Comparison of ENCODE assay signal across 8 cellular contexts in the genomic region with DNA sequence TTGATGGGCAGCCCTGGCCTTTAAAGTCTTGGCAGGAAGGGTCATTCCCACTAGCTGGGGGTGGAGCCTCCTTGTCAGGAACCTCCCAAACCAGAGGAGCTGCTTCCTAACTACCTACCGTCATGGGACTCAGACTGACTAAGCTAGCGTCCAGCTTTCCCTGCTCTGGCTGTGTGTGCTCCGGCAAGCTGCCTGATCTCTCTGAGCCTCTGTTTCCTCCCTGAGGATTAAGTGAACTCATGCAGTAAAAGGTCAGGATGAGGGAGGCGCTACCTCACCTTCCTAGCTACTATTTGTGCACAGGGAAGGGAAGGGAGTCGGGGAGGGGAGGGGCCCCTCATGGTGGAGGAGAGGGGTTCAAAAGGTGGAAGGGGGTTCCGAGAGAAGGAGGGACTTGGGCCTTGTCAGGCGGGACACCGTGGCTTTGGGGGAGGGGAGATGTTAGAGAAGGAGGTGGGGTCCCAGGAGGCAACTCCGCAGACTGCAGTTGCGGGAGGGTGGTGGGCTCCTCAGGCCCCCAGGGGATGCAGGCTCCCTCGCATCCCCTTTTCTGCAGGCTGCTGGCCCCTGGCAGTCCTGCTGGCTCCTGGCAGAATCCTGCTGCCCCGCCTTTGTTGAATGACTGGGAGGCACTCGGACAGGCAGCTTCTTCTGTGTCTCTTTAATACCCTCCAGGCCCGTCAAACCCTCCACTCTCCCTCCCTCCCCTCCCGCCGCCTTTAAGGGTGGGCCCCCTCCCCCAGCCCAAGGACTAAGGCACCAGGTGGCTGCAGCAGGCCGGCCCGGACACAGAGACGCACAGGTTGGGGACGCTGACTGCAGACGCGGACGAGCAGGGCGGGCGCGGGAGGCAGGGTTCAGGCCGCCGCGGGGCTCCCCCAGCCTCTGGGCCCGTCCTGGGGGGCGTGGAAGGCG. TPM values are rescaled to one million over a fixed set of nuclear protein-coding genes. Genes with fewer than 3 reads are reported as not detected.
DNase-seq lines count a peak whose midpoint lies in the region; ATAC-seq and TF ChIP-seq lines count a peak whose summit lies in the region.

No MANE protein-coding gene starts in this region.

- no peak for DNase-seq in T-helper 17 cell
- peak; percentile 25 for DNase-seq in glomerular visceral epithelial cell (ENCODE audit: extremely low spot score)
- DNase-seq in HUDEP-2 (lab: John Stamatoyannopoulos, UW; ENCODE audit: unreplicated experiment in 76 of 76), result no peak
- DNase-seq in NCI-H446 (lab: John Stamatoyannopoulos, UW), result no peak
- DNase-seq in GM10248 (ENCODE audit: extremely low spot score), result no peak

- POLR2A ChIA-PET in GM10248 (lab: Yijun Ruan, JAX), result interaction anchor here (0.6 to 0.7 kb wide), 4 partner anchors 91 to 977 kb away, joined by 3 to 4 read pairs (median 3); partner anchors contain the start of gene PDRG1

- TF ChIP-seq CTCF in DOHH2 (IDR thresholded peaks at IDR 0.05; ENCODE audit: low read depth, low read length, poor library complexity, severe bottlenecking) (no peak), GM10248 (IDR thresholded peaks at IDR 0.05; ENCODE audit: control extremely low read depth, extremely low read depth, low read depth, missing control alignments) (no peak)

- H3K4me1 ChIP-seq in DOHH2 (ENCODE audit: control insufficient read depth, low read length), result peaks cover 7% of the 10 kb centered on the region
- no peaks in the 10 kb centered on the region for H3K4me1 ChIP-seq in rectal smooth muscle tissue (ENCODE audit: control insufficient read depth, insufficient read depth, low read length)

- H3K36me3 Mint-ChIP-seq in T-helper 17 cell (ENCODE audit: low read depth), result no peaks in the 10 kb centered on the region

- no peak overlapping the region for H3K27ac Mint-ChIP-seq in T-helper 17 cell

- no peaks in the 10 kb centered on the region for H3K79me2 ChIP-seq in DOHH2 (ENCODE audit: control insufficient read depth, low read length)

- H3K4me3 Mint-ChIP-seq in T-helper 17 cell, result peak overlapping the region; percentile 69

- H3K9me2 ChIP-seq in DOHH2 (replicated peaks; ENCODE audit: control insufficient read depth, low read length), result no peaks in the 10 kb centered on the region

- peaks cover 48% of the 10 kb centered on the region for H3K27me3 ChIP-seq in DOHH2 (ENCODE audit: control insufficient read depth, low read length)
- peaks cover 11% of the 10 kb centered on the region for H3K27me3 ChIP-seq in rectal smooth muscle tissue (ENCODE audit: control insufficient read depth, insufficient read depth, low read length)

- ATAC-seq in HG03103 (IDR thresholded peaks at IDR 0.05; ENCODE audit: low read depth, unreplicated experiment) (peak; percentile 14), T-helper 17 cell (peak; percentile 39)

- H3K9me3 ChIP-seq in DOHH2 (ENCODE audit: control insufficient read depth, insufficient read depth, low read length), result no peaks in the 10 kb centered on the region
- no peaks in the 10 kb centered on the region for H3K9me3 ChIP-seq in T-helper 17 cell (ENCODE audit: control insufficient read depth, low read length, poor library complexity, severe bottlenecking)

- H3K4me2 ChIP-seq in DOHH2 (ENCODE audit: low read length), result peak overlapping the region; percentile 94

- H3K27me3 Mint-ChIP-seq in T-helper 17 cell, result peaks cover 26% of the 10 kb centered on the region

- peak overlapping the region; percentile 76 for H3K4me3 ChIP-seq in DOHH2 (ENCODE audit: low read length)
- peak overlapping the region; percentile 54 for H3K4me3 ChIP-seq in rectal smooth muscle tissue (ENCODE audit: low read length)

- H3K36me3 ChIP-seq in DOHH2 (ENCODE audit: control insufficient read depth, low read length), result no peaks in the 10 kb centered on the region
- no peaks in the 10 kb centered on the region for H3K36me3 ChIP-seq in rectal smooth muscle tissue (ENCODE audit: control insufficient read depth, insufficient read depth, low read length)

- H3F3A ChIP-seq in DOHH2 (ENCODE audit: control insufficient read depth, insufficient read depth), result no peaks in the 10 kb centered on the region

- H3K4me1 Mint-ChIP-seq in T-helper 17 cell, result peaks cover 15% of the 10 kb centered on the region

- H3K9ac ChIP-seq in rectal smooth muscle tissue (ENCODE audit: low read length), result no peak overlapping the region

- no peaks in the 10 kb centered on the region for H4K20me1 ChIP-seq in DOHH2 (ENCODE audit: control insufficient read depth, insufficient read depth, low read depth, low read length)

- no peak overlapping the region for H3K27ac ChIP-seq in DOHH2 (ENCODE audit: low read depth, low read length)
- no peak overlapping the region for H3K27ac ChIP-seq in rectal smooth muscle tissue (ENCODE audit: low read depth, low read length)

- CTCF ChIA-PET in GM10248 (lab: Yijun Ruan, JAX), result interaction anchor here (0.8 to 5.8 kb wide), 8 partner anchors 9 to 230 kb away, joined by 3 to 54 read pairs (median 5); partner anchors contain the start of genes DUSP15, PDRG1 and TTLL9

RNA-seq across cellular contexts. Expression of gene DUSP15, which starts 9.6 kb away (rescaled TPM):
- not detected for total RNA-seq in T-helper 17 cell

RNA-seq across cellular contexts. Expression of gene TTLL9, which starts 9.7 kb away (rescaled TPM):
- total RNA-seq in T-helper 17 cell, result not detected

RNA-seq across cellular contexts. Expression of gene FOXS1, which starts 15.3 kb away (rescaled TPM):
- total RNA-seq in T-helper 17 cell, result not detected

RNA-seq across cellular contexts. Expression of gene MYLK2, which starts 41.5 kb away (rescaled TPM):
- not detected for total RNA-seq in T-helper 17 cell
